ENCODE assay signal across 1 cellular context in the genomic region with DNA sequence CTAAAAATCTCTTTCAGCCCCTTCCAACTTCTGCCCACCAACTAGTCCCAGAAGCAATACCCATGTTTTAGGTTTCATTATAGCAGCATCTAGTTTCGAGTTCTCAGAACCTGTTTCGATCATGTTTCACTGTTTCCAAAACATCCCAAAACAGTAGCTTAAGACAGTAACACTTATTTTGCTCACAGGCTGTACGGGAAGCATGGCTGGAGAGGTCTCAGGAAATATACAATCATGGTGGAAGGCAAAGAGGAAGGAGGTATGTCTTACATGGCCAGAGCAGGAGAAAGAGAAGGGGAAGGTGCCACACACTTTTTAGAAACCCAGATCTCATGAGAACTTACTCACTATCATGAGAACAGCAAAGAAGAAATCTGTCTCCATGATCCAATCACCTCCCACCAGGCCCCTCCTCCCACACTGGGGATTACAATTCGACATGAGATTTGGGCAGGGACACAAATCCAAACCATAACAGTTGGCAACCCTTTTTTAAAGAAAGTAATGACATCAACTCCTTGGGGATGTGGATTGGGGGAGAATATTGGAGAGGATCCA.
TF ChIP-seq lines count a peak whose summit lies in the region.

No MANE protein-coding gene starts in this region.

TF ChIP-seq in K562, 482 proteins besides CTCF, POLR2A, EP300 and RAD21 (continued from another document):
- TF ChIP-seq, protein P1, sequence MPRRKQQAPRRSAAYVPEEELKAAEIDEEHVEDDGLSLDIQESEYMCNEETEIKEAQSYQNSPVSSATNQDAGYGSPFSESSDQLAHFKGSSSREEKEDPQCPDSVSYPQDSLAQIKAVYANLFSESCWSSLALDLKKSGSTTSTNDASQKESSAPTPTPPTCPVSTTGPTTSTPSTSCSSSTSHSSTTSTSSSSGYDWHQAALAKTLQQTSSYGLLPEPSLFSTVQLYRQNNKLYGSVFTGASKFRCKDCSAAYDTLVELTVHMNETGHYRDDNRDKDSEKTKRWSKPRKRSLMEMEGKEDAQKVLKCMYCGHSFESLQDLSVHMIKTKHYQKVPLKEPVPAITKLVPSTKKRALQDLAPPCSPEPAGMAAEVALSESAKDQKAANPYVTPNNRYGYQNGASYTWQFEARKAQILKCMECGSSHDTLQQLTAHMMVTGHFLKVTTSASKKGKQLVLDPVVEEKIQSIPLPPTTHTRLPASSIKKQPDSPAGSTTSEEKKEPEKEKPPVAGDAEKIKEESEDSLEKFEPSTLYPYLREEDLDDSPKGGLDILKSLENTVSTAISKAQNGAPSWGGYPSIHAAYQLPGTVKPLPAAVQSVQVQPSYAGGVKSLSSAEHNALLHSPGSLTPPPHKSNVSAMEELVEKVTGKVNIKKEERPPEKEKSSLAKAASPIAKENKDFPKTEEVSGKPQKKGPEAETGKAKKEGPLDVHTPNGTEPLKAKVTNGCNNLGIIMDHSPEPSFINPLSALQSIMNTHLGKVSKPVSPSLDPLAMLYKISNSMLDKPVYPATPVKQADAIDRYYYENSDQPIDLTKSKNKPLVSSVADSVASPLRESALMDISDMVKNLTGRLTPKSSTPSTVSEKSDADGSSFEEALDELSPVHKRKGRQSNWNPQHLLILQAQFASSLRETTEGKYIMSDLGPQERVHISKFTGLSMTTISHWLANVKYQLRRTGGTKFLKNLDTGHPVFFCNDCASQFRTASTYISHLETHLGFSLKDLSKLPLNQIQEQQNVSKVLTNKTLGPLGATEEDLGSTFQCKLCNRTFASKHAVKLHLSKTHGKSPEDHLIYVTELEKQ (CRISPR knock-in tag; IDR thresholded peaks at IDR 0.05): no peak
- TF ChIP-seq, protein P2, sequence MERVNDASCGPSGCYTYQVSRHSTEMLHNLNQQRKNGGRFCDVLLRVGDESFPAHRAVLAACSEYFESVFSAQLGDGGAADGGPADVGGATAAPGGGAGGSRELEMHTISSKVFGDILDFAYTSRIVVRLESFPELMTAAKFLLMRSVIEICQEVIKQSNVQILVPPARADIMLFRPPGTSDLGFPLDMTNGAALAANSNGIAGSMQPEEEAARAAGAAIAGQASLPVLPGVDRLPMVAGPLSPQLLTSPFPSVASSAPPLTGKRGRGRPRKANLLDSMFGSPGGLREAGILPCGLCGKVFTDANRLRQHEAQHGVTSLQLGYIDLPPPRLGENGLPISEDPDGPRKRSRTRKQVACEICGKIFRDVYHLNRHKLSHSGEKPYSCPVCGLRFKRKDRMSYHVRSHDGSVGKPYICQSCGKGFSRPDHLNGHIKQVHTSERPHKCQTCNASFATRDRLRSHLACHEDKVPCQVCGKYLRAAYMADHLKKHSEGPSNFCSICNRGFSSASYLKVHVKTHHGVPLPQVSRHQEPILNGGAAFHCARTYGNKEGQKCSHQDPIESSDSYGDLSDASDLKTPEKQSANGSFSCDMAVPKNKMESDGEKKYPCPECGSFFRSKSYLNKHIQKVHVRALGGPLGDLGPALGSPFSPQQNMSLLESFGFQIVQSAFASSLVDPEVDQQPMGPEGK (CRISPR knock-in tag; IDR thresholded peaks at IDR 0.05; ENCODE audit: borderline replicate concordance): no peak
- TF ChIP-seq, protein P3, sequence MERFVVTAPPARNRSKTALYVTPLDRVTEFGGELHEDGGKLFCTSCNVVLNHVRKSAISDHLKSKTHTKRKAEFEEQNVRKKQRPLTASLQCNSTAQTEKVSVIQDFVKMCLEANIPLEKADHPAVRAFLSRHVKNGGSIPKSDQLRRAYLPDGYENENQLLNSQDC (CRISPR knock-in tag; IDR thresholded peaks at IDR 0.05): no peak
- TF ChIP-seq, protein P4, sequence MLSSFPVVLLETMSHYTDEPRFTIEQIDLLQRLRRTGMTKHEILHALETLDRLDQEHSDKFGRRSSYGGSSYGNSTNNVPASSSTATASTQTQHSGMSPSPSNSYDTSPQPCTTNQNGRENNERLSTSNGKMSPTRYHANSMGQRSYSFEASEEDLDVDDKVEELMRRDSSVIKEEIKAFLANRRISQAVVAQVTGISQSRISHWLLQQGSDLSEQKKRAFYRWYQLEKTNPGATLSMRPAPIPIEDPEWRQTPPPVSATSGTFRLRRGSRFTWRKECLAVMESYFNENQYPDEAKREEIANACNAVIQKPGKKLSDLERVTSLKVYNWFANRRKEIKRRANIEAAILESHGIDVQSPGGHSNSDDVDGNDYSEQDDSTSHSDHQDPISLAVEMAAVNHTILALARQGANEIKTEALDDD (IDR thresholded peaks at IDR 0.05): no peak
- no peak for TF ChIP-seq ZNF274 (IDR thresholded peaks at IDR 0.05; ENCODE audit: borderline replicate concordance, low read depth, low read length)
- no peak for TF ChIP-seq NCOR1 (IDR thresholded peaks at IDR 0.05)
